ENCODE assay signal across 13 cellular contexts in genomic region chr13:20714161-20714560, GRCh38. TPM values are rescaled to one million over a fixed set of nuclear protein-coding genes. Genes with fewer than 3 reads are reported as not detected.
A peak's percentile ranks its signal among the peaks of the same experiment; 100 is the strongest.
DNase-seq lines count a peak whose midpoint lies in the region; TF ChIP-seq lines count a peak whose summit lies in the region.
"Had no signal": no experiment of that assay in that cellular context is flagged by ENCODE, and none has a peak within 500 bp of the region (broad histone marks: within the 10 kb centered on the region; RNA-seq: fewer than 3 reads in every experiment).

No MANE protein-coding gene starts in this region.

- no peak for TF ChIP-seq EP300 in stomach (IDR thresholded peaks at IDR 0.05)

- no peaks in the 10 kb centered on the region for H3K9me3 Mint-ChIP-seq in activated naive CD8-positive, alpha-beta T cell treated with anti-CD3 and anti-CD28 coated beads for 36 hours
- H3K9me3 Mint-ChIP-seq: activated CD4-positive, alpha-beta T cell treated with anti-CD3 and anti-CD28 coated beads, Interleukin-2, amount 10 ng/mL, durations not matched to agents 7 days and 5 days; dendritic cell treated with granulocyte-macrophage colony-stimulating factor and Interleukin-4, amounts not matched to agents 40 ng/mL and 50 ng/mL, for 4 days had no signal

- peaks cover 0 to 16% (median 0%) of the 10 kb centered on the region in 3 donors for H3K27me3 ChIP-seq in stomach

- WGBS in adipose tissue, 3 donors = 47 to 70% (median 51%) methylated on average over 8 of the region's 8 CpGs
- WGBS in stomach, 5 donors = 47 to 65% (median 61%) methylated on average over 7 to 8 of the region's 8 CpGs

- DNase-seq in ELR (ENCODE audit: low read depth) (peak; percentile 26), globus pallidus (ENCODE audit: low spot score) (peak; percentile 22), stomach (no peak), hepatic stellate cell (ENCODE audit: low spot score) (no peak)
- no peak for DNase-seq in activated T-cell treated with anti-CD3 and anti-CD28 coated beads, Interleukin-2, amount 50 U/mL, for 1 hour
- DNase-seq in stimulated activated CD4-positive, alpha-beta T cell treated with anti-CD3 and anti-CD28 coated beads, Interleukin-1b, Interleukin-23, amount 100 ng/mL, for 48 hours = no peak
- no peak for DNase-seq in activated naive CD8-positive, alpha-beta T cell treated with anti-CD3 and anti-CD28 coated beads for 36 hours
- DNase-seq: activated CD4-positive, alpha-beta T cell treated with anti-CD3 and anti-CD28 coated beads, Interleukin-2, amount 10 ng/mL, durations not matched to agents 7 days and 5 days; activated gamma-delta T cell; NCI-H1105 treated with DMSO at 0.1 percent for 48 hours; NCI-H69 had no signal

- H3K4me1 ChIP-seq in stomach = peaks cover 8 to 31% (median 20%) of the 10 kb centered on the region in 4 donors

- no peak overlapping the region for H3K4me3 ChIP-seq in stomach

- no peaks in the 10 kb centered on the region for H3K9me3 ChIP-seq in stomach

- TF ChIP-seq POLR2A in stomach (IDR thresholded peaks at IDR 0.05) = no peak

- H3K36me3 Mint-ChIP-seq in activated naive CD8-positive, alpha-beta T cell treated with anti-CD3 and anti-CD28 coated beads for 36 hours = no peaks in the 10 kb centered on the region

- H3K27me3 Mint-ChIP-seq in activated naive CD8-positive, alpha-beta T cell treated with anti-CD3 and anti-CD28 coated beads for 36 hours = peaks cover 18% of the 10 kb centered on the region

- no peak for TF ChIP-seq CTCF in stomach (IDR thresholded peaks at IDR 0.05)

- no peak overlapping the region for H3K27ac Mint-ChIP-seq in activated naive CD8-positive, alpha-beta T cell treated with anti-CD3 and anti-CD28 coated beads for 36 hours
- H3K27ac Mint-ChIP-seq: activated CD4-positive, alpha-beta T cell treated with anti-CD3 and anti-CD28 coated beads, Interleukin-2, amount 10 ng/mL, durations not matched to agents 7 days and 5 days; dendritic cell treated with granulocyte-macrophage colony-stimulating factor and Interleukin-4, amounts not matched to agents 40 ng/mL and 50 ng/mL, for 4 days had no signal

- peaks cover 8% of the 10 kb centered on the region for H3K4me1 Mint-ChIP-seq in activated naive CD8-positive, alpha-beta T cell treated with anti-CD3 and anti-CD28 coated beads for 36 hours

- intact Hi-C loops in stomach (cut with DNase I; ENCODE audit: low total_unique reads) = loop anchor here (5.0 to 10.0 kb wide), 2 partner anchors 61 to 213 kb away; partner anchors contain the start of gene EEF1AKMT1

- no peak overlapping the region for H3K4me3 Mint-ChIP-seq in activated naive CD8-positive, alpha-beta T cell treated with anti-CD3 and anti-CD28 coated beads for 36 hours
- H3K4me3 Mint-ChIP-seq: activated CD4-positive, alpha-beta T cell treated with anti-CD3 and anti-CD28 coated beads, Interleukin-2, amount 10 ng/mL, durations not matched to agents 7 days and 5 days; dendritic cell treated with granulocyte-macrophage colony-stimulating factor and Interleukin-4, amounts not matched to agents 40 ng/mL and 50 ng/mL, for 4 days had no signal

- peak overlapping the region; percentile 29 for H3K27ac ChIP-seq in adipose tissue (ENCODE audit: low read depth, low read length)
- H3K27ac ChIP-seq in stomach = peak overlapping the region in 3 of 5 donors; percentile 46 to 68 (median 67)

- H3K36me3 ChIP-seq in stomach = no peaks in the 10 kb centered on the region

RNA-seq across cellular contexts. Expression of gene IL17D, which starts 10.7 kb away (rescaled TPM):
- 1 to 10 TPM in 1 of 3 donors, under 1 TPM in 2; 0.54 to 7.3 (median 0.98) TPM for polyA plus RNA-seq in adipose tissue
- total RNA-seq in stomach = 1 to 10 TPM in 3 of 5 donors, under 1 TPM in 1, not detected in 1; 0.45 to 3.5 (median 2.1) TPM
- polyA plus RNA-seq in stomach = under 1 TPM in 2 of 3 donors, not detected in 1; 0.65 to 0.68 TPM
- under 1 TPM; 0.78 to 0.88 TPM for total RNA-seq in activated naive CD8-positive, alpha-beta T cell treated with anti-CD3 and anti-CD28 coated beads for 36 hours
- total RNA-seq: activated CD4-positive, alpha-beta T cell treated with anti-CD3 and anti-CD28 coated beads, Interleukin-2, amount 10 ng/mL, durations not matched to agents 7 days and 5 days had no signal

RNA-seq across cellular contexts. Expression of gene EEF1AKMT1, which starts 59.6 kb away (rescaled TPM):
- 10 to 100 TPM in 1 of 3 donors, 1 to 10 TPM in 2; 3.7 to 15.9 (median 6.0) TPM for polyA plus RNA-seq in adipose tissue
- 10 to 100 TPM in 2 of 5 donors, 1 to 10 TPM in 2, not detected in 1; 3.1 to 14.1 (median 8.7) TPM for total RNA-seq in stomach
- 10 to 100 TPM in 1 of 3 donors, 1 to 10 TPM in 2; 6.0 to 11.0 (median 7.2) TPM for polyA plus RNA-seq in stomach
- 10 to 100 TPM; 18.5 to 20.6 TPM for total RNA-seq in activated naive CD8-positive, alpha-beta T cell treated with anti-CD3 and anti-CD28 coated beads for 36 hours

Comparison
In these comparisons a context has a peak if more than half of its experiments do, and no peak if none do; other contexts are left out.
1. DNase-seq: peak in ELR (single experiment) and globus pallidus (single experiment); none in stomach (single experiment), hepatic stellate cell (single experiment), activated T-cell treated with anti-CD3 and anti-CD28 coated beads, Interleukin-2, amount 50 U/mL, for 1 hour (single experiment), stimulated activated CD4-positive, alpha-beta T cell treated with anti-CD3 and anti-CD28 coated beads, Interleukin-1b, Interleukin-23, amount 100 ng/mL, for 48 hours (single experiment) and activated naive CD8-positive, alpha-beta T cell treated with anti-CD3 and anti-CD28 coated beads for 36 hours (single experiment).